In the genomic region with DNA sequence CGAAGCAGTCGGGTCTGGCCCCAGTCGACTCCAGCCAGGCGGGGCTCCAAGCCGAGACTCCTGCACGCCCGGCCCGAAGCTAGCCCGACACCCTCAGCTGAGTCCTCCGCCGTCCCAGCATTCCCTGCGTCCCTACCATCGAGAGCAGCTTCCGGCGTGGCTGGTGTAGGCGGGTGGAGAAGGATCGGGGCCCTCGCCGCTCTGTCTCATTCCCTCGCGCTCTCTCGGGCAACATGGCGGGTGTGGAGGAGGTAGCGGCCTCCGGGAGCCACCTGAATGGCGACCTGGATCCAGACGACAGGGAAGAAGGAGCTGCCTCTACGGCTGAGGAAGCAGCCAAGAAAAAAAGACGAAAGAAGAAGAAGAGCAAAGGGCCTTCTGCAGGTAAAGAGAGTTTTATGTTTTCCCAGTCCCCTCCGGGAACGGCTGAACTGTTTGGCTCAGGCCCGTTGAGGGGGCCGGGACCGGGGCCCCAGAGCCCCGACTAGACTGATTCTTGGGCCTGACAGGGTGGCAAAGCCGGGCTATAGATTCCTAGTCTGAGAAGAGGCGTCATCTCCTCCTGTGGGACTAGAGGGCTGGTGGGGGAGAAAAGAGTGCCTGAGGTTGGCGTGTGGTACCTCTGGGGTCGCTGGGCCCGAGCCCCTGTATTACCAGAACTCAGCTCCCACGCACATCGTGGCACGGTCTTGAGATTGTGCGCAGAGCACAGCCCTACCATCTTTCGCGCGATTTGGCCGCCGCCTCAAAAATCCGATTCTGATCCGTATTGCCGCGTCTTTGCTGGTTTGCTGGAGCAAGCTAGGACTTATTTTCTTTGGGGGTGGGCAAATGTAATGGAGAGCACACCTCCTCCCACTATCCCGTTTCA, we compare ENCODE assay signal across 8 cellular contexts. TPM values are rescaled to one million over a fixed set of nuclear protein-coding genes. Genes with fewer than 3 reads are reported as not detected.
A peak's percentile ranks its signal among the peaks of the same experiment; 100 is the strongest.
DNase-seq lines count a peak whose midpoint lies in the region; ATAC-seq and TF ChIP-seq lines count a peak whose summit lies in the region.

A gene (plus strand): TSS at position 206 of the 871 bp plus-strand sequence. CDS start 28 bp downstream, at position 234.

- peaks cover 28% of the 10 kb centered on the region for H3K4me1 Mint-ChIP-seq in endothelial cell (ENCODE audit: unreplicated experiment)

- H3K36me3 Mint-ChIP-seq in endothelial cell (ENCODE audit: low read depth, unreplicated experiment): peaks cover 15% of the 10 kb centered on the region

- H3K4me1 ChIP-seq in OCI-LY3 (ENCODE audit: low read length): peaks cover 14% of the 10 kb centered on the region

- peak within 1 kb of the TSS; percentile 98 for H3K9ac ChIP-seq in OCI-LY3 (ENCODE audit: low read length)

- H3K9me3 Mint-ChIP-seq in endothelial cell (ENCODE audit: unreplicated experiment): no peaks in the 10 kb centered on the region

- no peaks in the 10 kb centered on the region for H3K27me3 ChIP-seq in OCI-LY3 (ENCODE audit: low read depth, low read length)

- peaks cover 29% of the 10 kb centered on the region for H3K36me3 ChIP-seq in OCI-LY3 (replicated peaks; ENCODE audit: low read depth, low read length)

- DNase-seq in D341Med (ENCODE audit: low spot score): peak; percentile 96
- peak; percentile 88 for DNase-seq in HuH-7 (ENCODE audit: low spot score)
- DNase-seq in activated CD8-positive, alpha-beta memory T cell treated with anti-CD3 and anti-CD28 coated beads, Interleukin-2, amount 50 U/mL, for 48 hours: peak; percentile 95
- peak; percentile 96 for DNase-seq in endothelial cell (ENCODE audit: low spot score)
- DNase-seq in midbrain (lab: John Stamatoyannopoulos, UW): peak; percentile 97
- DNase-seq in stimulated activated CD8-positive, alpha-beta memory T cell treated with anti-CD3 and anti-CD28 coated beads, Interleukin-2, amount 100 ng/mL, for 1 hour (ENCODE audit: low read depth in 2 of 2): peak; percentile 75 to 81

- peak within 1 kb of the TSS; percentile 100 for H3K4me3 Mint-ChIP-seq in endothelial cell (ENCODE audit: unreplicated experiment)

- 0 out of 2 replicates have a peak, but pooled peaks cover 4% of the 10 kb centered on the region for H4K20me1 ChIP-seq in OCI-LY3 (ENCODE audit: insufficient read depth, low read length)

- H3K79me2 ChIP-seq in OCI-LY3 (ENCODE audit: low read length): peaks cover 63% of the 10 kb centered on the region

- TF ChIP-seq CTCF in OCI-LY3 (IDR thresholded peaks at IDR 0.05; ENCODE audit: low read depth, low read length): no peak
- TF ChIP-seq CTCF in endothelial cell (IDR thresholded peaks at IDR 0.05; ENCODE audit: unreplicated experiment): no peak

- H3K27ac ChIP-seq in OCI-LY3 (ENCODE audit: low read length): peak within 1 kb of the TSS; percentile 68

- H3K27me3 Mint-ChIP-seq in endothelial cell (ENCODE audit: unreplicated experiment): peaks cover 3% of the 10 kb centered on the region

- H3K4me2 ChIP-seq in OCI-LY3 (ENCODE audit: low read length): peak within 1 kb of the TSS; percentile 96

- peak within 1 kb of the TSS; percentile 99 for H3K27ac Mint-ChIP-seq in endothelial cell (ENCODE audit: unreplicated experiment)

- peak within 1 kb of the TSS; percentile 86 for H2AFZ ChIP-seq in OCI-LY3 (ENCODE audit: low read depth, low read length)

- no peaks in the 10 kb centered on the region for H3K9me3 ChIP-seq in OCI-LY3 (ENCODE audit: insufficient read depth, low read length)

- peak within 1 kb of the TSS; percentile 95 for H3K4me3 ChIP-seq in OCI-LY3 (ENCODE audit: low read length)

- peak; percentile 98 for ATAC-seq in GM21515 (IDR thresholded peaks at IDR 0.05; ENCODE audit: unreplicated experiment)

RNA-seq across cellular contexts. Expression of the gene that starts here (rescaled TPM):
- total RNA-seq in endothelial cell (ENCODE audit: unreplicated experiment): 69.6 TPM

Comparison
In these comparisons a context has a peak if more than half of its experiments do, and no peak if none do; other contexts are left out.
1. Peak in every context shown above with its lines: DNase-seq, ATAC-seq, H3K4me3 ChIP-seq and H3K27ac ChIP-seq.